ENCODE assay signal across 15 cellular contexts in genomic region chr18:58803978-58804377, GRCh38.
A peak's percentile ranks its signal among the peaks of the same experiment; 100 is the strongest.
DNase-seq lines count a peak whose midpoint lies in the region; ATAC-seq and TF ChIP-seq lines count a peak whose summit lies in the region.
"Had no signal": no experiment of that assay in that cellular context is flagged by ENCODE, and none has a peak within 500 bp of the region (broad histone marks: within the 10 kb centered on the region; RNA-seq: fewer than 3 reads in every experiment).

No MANE protein-coding gene starts in this region.

- H3K4me3 ChIP-seq in A673 (ENCODE audit: low read depth, low read length, poor library complexity, severe bottlenecking) (no peak overlapping the region), GM12864 (ENCODE audit: low read depth, low read length) (no peak overlapping the region), PC-3 (ENCODE audit: low read length) (no peak overlapping the region), endodermal cell (ENCODE audit: low read length) (no peak overlapping the region)

- H3K27ac ChIP-seq in A673 (ENCODE audit: low read depth, low read length, poor library complexity, severe bottlenecking) (no peak overlapping the region), PC-3 (ENCODE audit: low read length) (no peak overlapping the region), endodermal cell (ENCODE audit: low read depth, low read length) (no peak overlapping the region)

- peaks cover 10% of the 10 kb centered on the region for H3K4me1 ChIP-seq in A673 (ENCODE audit: insufficient read depth, low read length, poor library complexity, severe bottlenecking)
- H3K4me1 ChIP-seq in PC-3 (ENCODE audit: insufficient read depth, low read length): no peaks in the 10 kb centered on the region
- H3K4me1 ChIP-seq in endodermal cell (ENCODE audit: control insufficient read depth, insufficient read depth, low read length): no peaks in the 10 kb centered on the region

- BruUV-seq in A673 (replicated peaks; lab: Mats Ljungman, UMichigan) (no TSS peak), PC-3 (replicated peaks; lab: Mats Ljungman, UMichigan) (no TSS peak)

- no peaks in the 10 kb centered on the region for H4K20me1 ChIP-seq in PC-3 (ENCODE audit: low read length)

- in situ Hi-C loops in GM13977 (cut with MboI; ENCODE audit: low pct_unique_long_range_greater_than_20kb, low sequenced_read_pairs, unreplicated experiment): no loop called here

- POLR2A ChIA-PET in A673 (lab: Charles Lee; ENCODE audit: low non-redundant PET): no interaction called here
- POLR2A ChIA-PET in PC-3 (lab: Charles Lee; ENCODE audit: unreplicated experiment): no interaction called here

- H3K36me3 Mint-ChIP-seq in endodermal cell (ENCODE audit: low read depth): no peaks in the 10 kb centered on the region
- H3K36me3 Mint-ChIP-seq: CD8-positive, alpha-beta T cell had no signal

- H3K9me2 ChIP-seq in PC-3 (replicated peaks; ENCODE audit: low read length): no peaks in the 10 kb centered on the region

- H3K4me1 Mint-ChIP-seq in endodermal cell: peaks cover 18% of the 10 kb centered on the region

- no peak overlapping the region for H3K27ac Mint-ChIP-seq in endodermal cell
- H3K27ac Mint-ChIP-seq: CD8-positive, alpha-beta T cell had no signal

- peak; percentile 30; the same call in 1 of the 2 replicates for TF ChIP-seq CTCF in A673 (conservative IDR thresholded peaks at IDR 0.05; ENCODE audit: low read depth, low read length)
- TF ChIP-seq CTCF in GM12864 (IDR thresholded peaks at IDR 0.05; ENCODE audit: low read depth, low read length, missing control alignments): peak; percentile 6
- peak; percentile 21; the same call in 1 of the 2 replicates for TF ChIP-seq CTCF in PC-3 (conservative IDR thresholded peaks at IDR 0.05; ENCODE audit: low read depth, low read length)
- peak; percentile 51 for TF ChIP-seq CTCF in endodermal cell (conservative IDR thresholded peaks at IDR 0.05)
- no peak for TF ChIP-seq CTCF in GM13977 (IDR thresholded peaks at IDR 0.05; ENCODE audit: extremely low read depth, insufficient read depth, missing control alignments)

- ATAC-seq in PC-3: no peak; the same call in 1 of the 2 replicates
- no peak for ATAC-seq in HG03439 (IDR thresholded peaks at IDR 0.05; ENCODE audit: unreplicated experiment)
- ATAC-seq in GM21515 (IDR thresholded peaks at IDR 0.05; ENCODE audit: unreplicated experiment): no peak
- ATAC-seq: CD8-positive, alpha-beta T cell had no signal

- CTCF ChIA-PET in A673 (lab: Charles Lee): no interaction called here
- CTCF ChIA-PET in PC-3 (lab: Charles Lee): no interaction called here

- intact Hi-C loops in A673 (cut with micrococcal nuclease; ENCODE audit: unreplicated experiment) (no loop called here), PC-3 (cut with micrococcal nuclease) (no loop called here)

- DNase-seq in A673 (ENCODE audit: low spot score) (peak; percentile 33), GM12864 (ENCODE audit: low read depth) (no peak), PC-3 (no peak), endodermal cell (no peak), GM13977 (ENCODE audit: low spot score) (no peak)
- DNase-seq in stimulated activated CD4-positive, alpha-beta T cell treated with anti-CD3 and anti-CD28 coated beads, Interleukin-12 subunit alpha, Interleukin-12 subunit beta, amount 100 ng/mL, for 4 hours: no peak
- DNase-seq: CD8-positive, alpha-beta T cell; KBM-7; NCI-H1105; NCI-H187 treated with DMSO at 0.1 percent for 48 hours; NCI-H524 treated with DMSO at 0.1 percent for 48 hours; SHP77 treated with DMSO at 0.1 percent for 48 hours; T-helper 2 cell had no signal

- H3K27me3 ChIP-seq in A673 (replicated peaks; ENCODE audit: insufficient read depth, low read depth, low read length, poor library complexity) (no peaks in the 10 kb centered on the region), PC-3 (ENCODE audit: low read length) (no peaks in the 10 kb centered on the region), endodermal cell (ENCODE audit: control insufficient read depth, insufficient read depth, low read length, poor library complexity, severe bottlenecking) (no peaks in the 10 kb centered on the region)

- H3K9me3 Mint-ChIP-seq in endodermal cell: peaks cover 14% of the 10 kb centered on the region
- H3K9me3 Mint-ChIP-seq: CD8-positive, alpha-beta T cell had no signal

- H3K4me3 Mint-ChIP-seq in endodermal cell: no peak overlapping the region
- H3K4me3 Mint-ChIP-seq: CD8-positive, alpha-beta T cell had no signal

- H3K36me3 ChIP-seq in A673 (ENCODE audit: insufficient read depth, low read length, poor library complexity, severe bottlenecking) (no peaks in the 10 kb centered on the region), PC-3 (ENCODE audit: low read depth, low read length) (no peaks in the 10 kb centered on the region), endodermal cell (ENCODE audit: control insufficient read depth, insufficient read depth, low read length) (no peaks in the 10 kb centered on the region)

- 81 to 92% methylated on average over 3 to 4 of the region's 4 CpGs for WGBS in endodermal cell (ENCODE audit: insufficient coverage in 1 of 2, insufficient read length in 1 of 2), 2 experiments

- H3K9me3 ChIP-seq in A673 (ENCODE audit: low read depth, low read length, poor library complexity, severe bottlenecking): no peaks in the 10 kb centered on the region
- H3K9me3 ChIP-seq in PC-3 (ENCODE audit: low read length): no peaks in the 10 kb centered on the region
- H3K9me3 ChIP-seq in endodermal cell (ENCODE audit: control insufficient read depth, low read length): no peaks in the 10 kb centered on the region

- H3K4me2 ChIP-seq in PC-3 (ENCODE audit: low read length): no peak overlapping the region

- no peaks in the 10 kb centered on the region for H3K79me2 ChIP-seq in PC-3 (ENCODE audit: low read length)

- H2AFZ ChIP-seq in PC-3 (ENCODE audit: low read length): no peak overlapping the region

- H3K9ac ChIP-seq in PC-3 (ENCODE audit: low read length): no peak overlapping the region
- H3K9ac ChIP-seq in endodermal cell (ENCODE audit: extremely low read depth, low read length, poor library complexity, severe bottlenecking): no peak overlapping the region

- no peaks in the 10 kb centered on the region for H3F3A ChIP-seq in PC-3 (ENCODE audit: low read length, unreplicated experiment)

- H3K27me3 Mint-ChIP-seq in endodermal cell (ENCODE audit: insufficient read depth): peaks cover 1% of the 10 kb centered on the region
